ENCODE assay signal across 18 cellular contexts in the genomic region with DNA sequence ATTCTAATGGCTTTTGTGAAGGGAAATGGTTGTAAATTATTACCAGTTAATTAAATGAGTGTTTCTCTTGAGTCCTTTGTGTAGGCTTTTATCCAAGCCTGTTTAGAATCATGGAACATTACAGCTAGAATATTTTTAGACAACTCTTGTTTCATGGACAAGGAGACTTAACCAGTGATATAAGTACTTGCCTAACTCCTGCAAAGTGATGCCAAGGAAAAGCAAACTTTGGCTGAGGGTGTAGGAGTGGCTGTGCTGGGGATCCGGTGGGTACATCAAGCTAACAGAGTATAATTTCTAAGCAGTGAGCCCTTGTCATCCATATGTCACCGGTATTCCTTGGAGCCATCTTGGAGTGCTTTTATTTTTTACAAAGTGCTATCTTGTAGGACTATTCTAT.
"Had no signal": no experiment of that assay in that cellular context is flagged by ENCODE, and none has a peak within 500 bp of the region (broad histone marks: within the 10 kb centered on the region; RNA-seq: fewer than 3 reads in every experiment).

No MANE protein-coding gene starts in this region.

- H3K36me3 ChIP-seq: colonic mucosa, esophagus muscularis mucosa, neutrophil, thyroid gland, uterus had no signal

- H3K4me3 ChIP-seq: colonic mucosa, esophagus muscularis mucosa, hepatocyte, thyroid gland, uterus had no signal

- DNase-seq: activated CD4-positive, alpha-beta T cell treated with anti-CD3 and anti-CD28 coated beads, Interleukin-2, amount 50 U/mL, for 4 hours; activated CD8-positive, alpha-beta memory T cell treated with anti-CD3 and anti-CD28 coated beads, Interleukin-2, amount 50 U/mL, for 48 hours; activated naive CD4-positive, alpha-beta T cell treated with anti-CD3 and anti-CD28 coated beads, Interleukin-2, amount 10 ng/mL, durations not matched to agents 7 days and 5 days; amniotic stem cell; colonic mucosa; islet precursor cell; naive B cell; stimulated activated CD4-positive, alpha-beta T cell treated with anti-CD3 and anti-CD28 coated beads, Interleukin-12 subunit alpha, Interleukin-12 subunit beta, amount 100 ng/mL, for 4 hours; stimulated activated CD4-positive, alpha-beta T cell treated with anti-CD3 and anti-CD28 coated beads, Interleukin-2, amount 100 ng/mL, for 24 hours; SW 1271; thyroid gland; uterus had no signal

- H3K27me3 Mint-ChIP-seq: activated naive CD4-positive, alpha-beta T cell treated with anti-CD3 and anti-CD28 coated beads, Interleukin-2, amount 10 ng/mL, durations not matched to agents 7 days and 5 days had no signal

- H3K4me3 Mint-ChIP-seq: activated naive CD4-positive, alpha-beta T cell treated with anti-CD3 and anti-CD28 coated beads, Interleukin-2, amount 10 ng/mL, durations not matched to agents 7 days and 5 days; naive B cell had no signal

- H3K9me3 ChIP-seq: colonic mucosa, esophagus muscularis mucosa, neutrophil, thyroid gland, uterus had no signal

- H3K4me1 ChIP-seq: colonic mucosa, uterus had no signal

- H3K27me3 ChIP-seq: colonic mucosa, esophagus muscularis mucosa, hepatocyte, neutrophil, thyroid gland, uterus had no signal

- H3K27ac ChIP-seq: colonic mucosa, esophagus muscularis mucosa, hepatocyte, neutrophil, parathyroid adenoma, thyroid gland, uterus had no signal

- ATAC-seq: activated CD4-positive, CD25-positive, alpha-beta regulatory T cell treated with anti-CD3 and anti-CD28 coated beads, Interleukin-2, amount 50 U/mL, for 24 hours; left lobe of liver had no signal

- H3K27ac Mint-ChIP-seq: activated naive CD4-positive, alpha-beta T cell treated with anti-CD3 and anti-CD28 coated beads, Interleukin-2, amount 10 ng/mL, durations not matched to agents 7 days and 5 days had no signal
